In the genomic region with DNA sequence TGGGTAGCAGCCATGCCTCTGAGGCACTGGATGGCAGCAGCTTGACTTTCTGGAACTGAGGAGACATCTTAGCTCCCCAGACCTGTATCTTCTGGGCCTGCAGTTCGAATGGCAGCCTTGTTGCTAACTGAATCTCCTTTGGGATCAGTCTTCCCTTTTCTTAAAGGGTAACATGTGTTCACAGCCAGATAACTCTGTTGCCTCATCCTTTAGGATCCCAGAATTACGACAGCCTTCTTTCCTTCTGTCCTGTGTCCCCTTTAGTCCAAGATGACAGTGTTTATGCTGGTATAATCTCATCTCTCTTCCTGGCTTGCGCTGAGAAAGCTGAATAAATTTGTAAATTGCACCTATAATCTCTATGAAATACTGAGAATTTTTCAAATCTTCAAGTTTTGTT, we compare ENCODE assay signal across 22 cellular contexts.
"Had no signal": no experiment of that assay in that cellular context is flagged by ENCODE, and none has a peak within 500 bp of the region (broad histone marks: within the 10 kb centered on the region; RNA-seq: fewer than 3 reads in every experiment).

No MANE protein-coding gene starts in this region.

- DNase-seq: activated CD4-positive, alpha-beta memory T cell treated with anti-CD3 and anti-CD28 coated beads for 36 hours; activated CD4-positive, alpha-beta T cell treated with anti-CD3 and anti-CD28 coated beads for 4 hours; activated naive CD8-positive, alpha-beta T cell treated with anti-CD3 and anti-CD28 coated beads, Interleukin-2, amount 10 ng/mL, durations not matched to agents 7 days and 5 days; activated T-cell treated with anti-CD3 and anti-CD28 coated beads for 4 hours; cerebellar nuclear complex; cortex of kidney; erythroblast; right lobe of liver; stimulated activated CD4-positive, alpha-beta T cell treated with anti-CD3 and anti-CD28 coated beads, Interleukin-4, amount 100 ng/mL, for 24 hours; SW 1271; testis; upper lobe of left lung had no signal

- H3K4me2 ChIP-seq: hepatocyte had no signal

- H3K4me1 ChIP-seq: ascending aorta, breast epithelium, parathyroid adenoma, right lobe of liver, testis, upper lobe of left lung had no signal

- H3K36me3 Mint-ChIP-seq: activated CD4-positive, alpha-beta memory T cell treated with anti-CD3 and anti-CD28 coated beads for 36 hours; natural killer cell treated with Interleukin-12 subunit alpha and Interleukin-12 subunit beta and Interleukin-15 and Interleukin-18, amount 100 ng/mL, for 72 hours; stimulated activated memory B cell treated with anti-CD40 and anti-IgM and Interleukin-4, amounts not matched to agents 10 μg/mL and 1 μg/mL and 100 μg/mL, for 72 hours had no signal

- H3K4me1 Mint-ChIP-seq: activated naive CD8-positive, alpha-beta T cell treated with anti-CD3 and anti-CD28 coated beads, Interleukin-2, amount 10 ng/mL, durations not matched to agents 7 days and 5 days; mesothelial cell of epicardium had no signal

- H3K9me3 Mint-ChIP-seq: activated CD4-positive, alpha-beta memory T cell treated with anti-CD3 and anti-CD28 coated beads for 36 hours; activated naive CD8-positive, alpha-beta T cell treated with anti-CD3 and anti-CD28 coated beads, Interleukin-2, amount 10 ng/mL, durations not matched to agents 7 days and 5 days; natural killer cell treated with Interleukin-12 subunit alpha and Interleukin-12 subunit beta and Interleukin-15 and Interleukin-18, amount 100 ng/mL, for 72 hours; stimulated activated memory B cell treated with anti-CD40 and anti-IgM and Interleukin-4, amounts not matched to agents 10 μg/mL and 1 μg/mL and 100 μg/mL, for 72 hours had no signal

- H3K27ac ChIP-seq: ascending aorta, breast epithelium, foreskin keratinocyte, hepatocyte, neutrophil, parathyroid adenoma, right lobe of liver, testis, upper lobe of left lung had no signal

- H3K79me2 ChIP-seq: hepatocyte had no signal

- H3K9ac ChIP-seq: parathyroid adenoma had no signal

- H3K36me3 ChIP-seq: ascending aorta, breast epithelium, neutrophil, right lobe of liver, upper lobe of left lung had no signal

- ATAC-seq: right lobe of liver; stimulated activated memory B cell treated with anti-CD40 and anti-IgM and Interleukin-4, amounts not matched to agents 10 μg/mL and 1 μg/mL and 100 μg/mL, for 72 hours had no signal

- H3K27me3 Mint-ChIP-seq: activated CD4-positive, alpha-beta memory T cell treated with anti-CD3 and anti-CD28 coated beads for 36 hours; activated naive CD8-positive, alpha-beta T cell treated with anti-CD3 and anti-CD28 coated beads, Interleukin-2, amount 10 ng/mL, durations not matched to agents 7 days and 5 days; stimulated activated memory B cell treated with anti-CD40 and anti-IgM and Interleukin-4, amounts not matched to agents 10 μg/mL and 1 μg/mL and 100 μg/mL, for 72 hours had no signal

- H3K9me3 ChIP-seq: ascending aorta, breast epithelium, neutrophil, right lobe of liver, testis, upper lobe of left lung had no signal

- H3K4me3 Mint-ChIP-seq: activated CD4-positive, alpha-beta memory T cell treated with anti-CD3 and anti-CD28 coated beads for 36 hours; activated naive CD8-positive, alpha-beta T cell treated with anti-CD3 and anti-CD28 coated beads, Interleukin-2, amount 10 ng/mL, durations not matched to agents 7 days and 5 days; mesothelial cell of epicardium; natural killer cell treated with Interleukin-12 subunit alpha and Interleukin-12 subunit beta and Interleukin-15 and Interleukin-18, amount 100 ng/mL, for 72 hours; stimulated activated memory B cell treated with anti-CD40 and anti-IgM and Interleukin-4, amounts not matched to agents 10 μg/mL and 1 μg/mL and 100 μg/mL, for 72 hours had no signal

- H3K4me3 ChIP-seq: ascending aorta, breast epithelium, hepatocyte, lung, right lobe of liver, testis, upper lobe of left lung had no signal

- H3K27ac Mint-ChIP-seq: activated CD4-positive, alpha-beta memory T cell treated with anti-CD3 and anti-CD28 coated beads for 36 hours; activated naive CD8-positive, alpha-beta T cell treated with anti-CD3 and anti-CD28 coated beads, Interleukin-2, amount 10 ng/mL, durations not matched to agents 7 days and 5 days; mesothelial cell of epicardium; natural killer cell treated with Interleukin-12 subunit alpha and Interleukin-12 subunit beta and Interleukin-15 and Interleukin-18, amount 100 ng/mL, for 72 hours; stimulated activated memory B cell treated with anti-CD40 and anti-IgM and Interleukin-4, amounts not matched to agents 10 μg/mL and 1 μg/mL and 100 μg/mL, for 72 hours had no signal

- H2AFZ ChIP-seq: hepatocyte, parathyroid adenoma had no signal

- H3K27me3 ChIP-seq: ascending aorta, breast epithelium, foreskin keratinocyte, hepatocyte, neutrophil, right lobe of liver, testis, upper lobe of left lung had no signal
